Comparison of ENCODE assay signal across 8 cellular contexts in the genomic region with DNA sequence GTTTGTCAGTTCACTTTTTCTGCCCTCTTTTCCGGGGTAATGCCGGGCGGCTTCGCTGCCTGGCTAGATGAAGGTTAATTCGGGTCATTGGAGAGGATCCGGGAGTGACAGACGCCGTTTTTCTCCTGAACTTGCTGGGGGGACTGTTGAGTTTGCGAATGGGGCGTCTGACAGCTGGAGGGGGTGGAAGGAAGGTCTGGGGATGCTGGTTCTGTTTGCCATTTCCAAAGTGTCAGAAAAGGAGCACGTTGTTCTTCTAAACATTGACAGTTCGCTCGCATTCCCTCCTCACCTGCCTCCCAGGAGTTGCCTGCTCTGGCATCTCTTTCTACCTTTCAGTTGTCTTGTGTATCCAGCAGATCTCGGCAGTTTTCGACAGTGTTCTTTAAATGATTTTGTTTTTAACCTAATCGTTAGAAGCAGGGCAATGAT. TPM values are rescaled to one million over a fixed set of nuclear protein-coding genes. Genes with fewer than 3 reads are reported as not detected.
DNase-seq lines count a peak whose midpoint lies in the region; ATAC-seq and TF ChIP-seq lines count a peak whose summit lies in the region.

No MANE protein-coding gene starts in this region.

- DNase-seq in T-helper 1 cell (no peak), OCI-LY7 (ENCODE audit: low spot score) (no peak), natural killer cell (no peak), AG20443 (ENCODE audit: low spot score) (no peak), dedifferentiated amniotic fluid mesenchymal stem cell (ENCODE audit: extremely low spot score) (no peak)
- DNase-seq in effector memory CD4-positive, alpha-beta T cell, result no peak

- H3K4me3 ChIP-seq in OCI-LY7 (ENCODE audit: low read depth, low read length, poor library complexity, severe bottlenecking), result peak overlapping the region; percentile 88
- peak overlapping the region; percentile 71 for H3K4me3 ChIP-seq in effector memory CD4-positive, alpha-beta T cell (ENCODE audit: insufficient read depth, low read depth, low read length, poor library complexity, severe bottlenecking)

- H2AFZ ChIP-seq in OCI-LY7 (ENCODE audit: low read length), result peak overlapping the region; percentile 4; the same call in 1 of the 2 replicates

- peaks cover 36% of the 10 kb centered on the region for H3K36me3 Mint-ChIP-seq in T-helper 1 cell treated with Interleukin-12 subunit alpha and Interleukin-12 subunit beta and Interleukin-4 antibody, amounts not matched to agents 30 μg/mL and 1 μg/mL, for 36 hours (ENCODE audit: low read depth)
- H3K36me3 Mint-ChIP-seq in natural killer cell, result no peaks in the 10 kb centered on the region

- BruUV-seq in OCI-LY7 (replicated peaks; lab: Mats Ljungman, UMichigan), result no TSS peak

- ATAC-seq in natural killer cell (no peak), HG03442 (IDR thresholded peaks at IDR 0.05; ENCODE audit: unreplicated experiment) (no peak)

- no peaks in the 10 kb centered on the region for H3K9me3 ChIP-seq in OCI-LY7 (ENCODE audit: low read length)
- no peaks in the 10 kb centered on the region for H3K9me3 ChIP-seq in effector memory CD4-positive, alpha-beta T cell (ENCODE audit: control insufficient read depth, low read length)

- peak overlapping the region; percentile 93 for H3K27ac ChIP-seq in OCI-LY7 (ENCODE audit: low read depth, low read length, poor library complexity, severe bottlenecking)
- H3K27ac ChIP-seq in effector memory CD4-positive, alpha-beta T cell (ENCODE audit: insufficient read depth, low read length, poor library complexity, severe bottlenecking), result peak overlapping the region; percentile 98

- H3K79me2 ChIP-seq in OCI-LY7 (ENCODE audit: insufficient read depth, low read depth, low read length), result peaks cover 97% of the 10 kb centered on the region

- H3K9me2 ChIP-seq in OCI-LY7 (ENCODE audit: insufficient read depth, low read length), result no peaks in the 10 kb centered on the region

- intact Hi-C loops in OCI-LY7 (cut with micrococcal nuclease; ENCODE audit: unreplicated experiment), result loop anchor here (1.0 to 5.0 kb wide), 5 partner anchors 58 to 483 kb away; partner anchors contain the start of genes EIF2A, ERICH6, MED12L and SERP1
- intact Hi-C loops in natural killer cell (cut with micrococcal nuclease), result loop anchor here (1.0 to 2.0 kb wide), 5 partner anchors 31 to 195 kb away; partner anchors contain the start of genes EIF2A, ERICH6, SERP1 and SIAH2

- H3K27me3 Mint-ChIP-seq in T-helper 1 cell treated with Interleukin-12 subunit alpha and Interleukin-12 subunit beta and Interleukin-4 antibody, amounts not matched to agents 30 μg/mL and 1 μg/mL, for 36 hours (ENCODE audit: low read depth), result no peaks in the 10 kb centered on the region
- no peaks in the 10 kb centered on the region for H3K27me3 Mint-ChIP-seq in natural killer cell (ENCODE audit: low read depth in 2 of 2)

- CTCF ChIA-PET in OCI-LY7 (lab: Charles Lee; ENCODE audit: unreplicated experiment), result no interaction called here

- peaks cover 47% of the 10 kb centered on the region for H4K20me1 ChIP-seq in OCI-LY7 (ENCODE audit: insufficient read depth, low read length)

- peak overlapping the region; percentile 96 for H3K27ac Mint-ChIP-seq in T-helper 1 cell treated with Interleukin-12 subunit alpha and Interleukin-12 subunit beta and Interleukin-4 antibody, amounts not matched to agents 30 μg/mL and 1 μg/mL, for 36 hours
- H3K27ac Mint-ChIP-seq in natural killer cell, result peak overlapping the region; percentile 98 to 99

- POLR2A ChIA-PET in OCI-LY7 (lab: Charles Lee), result no interaction called here

- peaks cover 54% of the 10 kb centered on the region for H3K4me1 ChIP-seq in OCI-LY7 (ENCODE audit: insufficient read depth, low read length, poor library complexity, severe bottlenecking)
- peaks cover 30% of the 10 kb centered on the region for H3K4me1 ChIP-seq in effector memory CD4-positive, alpha-beta T cell (ENCODE audit: control insufficient read depth, insufficient read depth, low read length, poor library complexity, severe bottlenecking)

- TF ChIP-seq CTCF in OCI-LY7 (conservative IDR thresholded peaks at IDR 0.05; ENCODE audit: low read length) (no peak), natural killer cell (IDR thresholded peaks at IDR 0.05) (no peak)

- peaks cover 66% of the 10 kb centered on the region for H3K4me1 Mint-ChIP-seq in T-helper 1 cell treated with Interleukin-12 subunit alpha and Interleukin-12 subunit beta and Interleukin-4 antibody, amounts not matched to agents 30 μg/mL and 1 μg/mL, for 36 hours (ENCODE audit: low read depth)
- H3K4me1 Mint-ChIP-seq in natural killer cell, result peaks cover 64 to 67% of the 10 kb centered on the region in 2 donors

- peak overlapping the region; percentile 93 for H3K4me2 ChIP-seq in OCI-LY7 (ENCODE audit: low read length)

- peaks cover 49% of the 10 kb centered on the region for H3K36me3 ChIP-seq in OCI-LY7 (ENCODE audit: insufficient read depth, low read length)
- H3K36me3 ChIP-seq in effector memory CD4-positive, alpha-beta T cell (ENCODE audit: control insufficient read depth, insufficient read depth, low read length), result peaks cover 8% of the 10 kb centered on the region

- no peaks in the 10 kb centered on the region for H3K27me3 ChIP-seq in effector memory CD4-positive, alpha-beta T cell (replicated peaks; ENCODE audit: control insufficient read depth, insufficient read depth, low read length, poor library complexity, severe bottlenecking)

- H3K9me3 Mint-ChIP-seq in T-helper 1 cell treated with Interleukin-12 subunit alpha and Interleukin-12 subunit beta and Interleukin-4 antibody, amounts not matched to agents 30 μg/mL and 1 μg/mL, for 36 hours, result no peaks in the 10 kb centered on the region
- no peaks in the 10 kb centered on the region for H3K9me3 Mint-ChIP-seq in natural killer cell

- H3K4me3 Mint-ChIP-seq in T-helper 1 cell treated with Interleukin-12 subunit alpha and Interleukin-12 subunit beta and Interleukin-4 antibody, amounts not matched to agents 30 μg/mL and 1 μg/mL, for 36 hours, result peak overlapping the region; percentile 95
- peak overlapping the region; percentile 98 for H3K4me3 Mint-ChIP-seq in natural killer cell

RNA-seq across cellular contexts. Expression of gene SELENOT, which starts 0.8 kb away (rescaled TPM):
- total RNA-seq in OCI-LY7 (2014; rRNA removed; shearing (Covaris generic)), result 36.8 and 60.7 TPM in 2 replicates
- total RNA-seq in OCI-LY7 (2022) (70.1 and 71.8 TPM in 2 replicates), natural killer cell (100 to 1,000 TPM; 121 to 142 (median 133) TPM)

RNA-seq across cellular contexts. Expression of gene EIF2A, which starts 57.3 kb away (rescaled TPM):
- total RNA-seq in OCI-LY7 (2014; rRNA removed; shearing (Covaris generic)), result 85.6 and 86.0 TPM in 2 replicates
- total RNA-seq in OCI-LY7 (2022) (105 and 130 TPM in 2 replicates), natural killer cell (100 to 1,000 TPM; 102 to 124 (median 108) TPM)

RNA-seq across cellular contexts. Expression of gene SERP1, which starts 57.6 kb away (rescaled TPM):
- total RNA-seq in OCI-LY7 (2014; rRNA removed; shearing (Covaris generic)), result 182 and 183 TPM in 2 replicates
- total RNA-seq in OCI-LY7 (2022), result 97.4 and 101 TPM in 2 replicates
- 100 to 1,000 TPM in 1 of 3 donors, 10 to 100 TPM in 2; 91.1 to 106 (median 94.9) TPM for total RNA-seq in natural killer cell
